Comparison of ENCODE assay signal across 18 cellular contexts in the genomic region with DNA sequence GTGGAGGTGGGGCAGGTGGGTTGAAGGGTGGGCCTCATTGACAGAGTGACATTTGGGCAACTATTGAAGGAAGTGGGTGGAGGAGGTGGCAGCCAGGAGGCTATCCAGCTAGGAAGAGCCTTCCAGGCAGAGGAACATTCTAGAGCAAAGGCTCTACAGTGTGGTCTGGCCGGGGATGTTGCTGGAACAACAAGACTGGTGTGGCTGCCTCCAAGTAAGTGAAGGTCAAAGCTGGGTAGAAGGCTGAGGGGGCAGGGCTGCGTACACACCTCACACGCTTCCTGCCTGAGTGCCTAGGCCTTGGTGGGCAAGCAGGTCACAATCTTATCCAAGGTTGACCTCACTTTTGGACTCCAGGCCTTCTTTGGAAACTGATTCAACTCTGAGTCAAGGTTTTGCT. TPM values are rescaled to one million over a fixed set of nuclear protein-coding genes. Genes with fewer than 3 reads are reported as not detected.
DNase-seq lines count a peak whose midpoint lies in the region; ATAC-seq and TF ChIP-seq lines count a peak whose summit lies in the region.
"Had no signal": no experiment of that assay in that cellular context is flagged by ENCODE, and none has a peak within 500 bp of the region (broad histone marks: within the 10 kb centered on the region; RNA-seq: fewer than 3 reads in every experiment).

No MANE protein-coding gene starts in this region.

- H3K9me3 Mint-ChIP-seq in nephron progenitor cell, result peaks cover 11% of the 10 kb centered on the region

- peak overlapping the region; percentile 74 for H3K27ac ChIP-seq in SJSA1
- peak overlapping the region in 1 of 2 donors; percentile 34 for H3K27ac ChIP-seq in coronary artery
- no peak overlapping the region for H3K27ac ChIP-seq in sigmoid colon
- H3K27ac ChIP-seq in foreskin keratinocyte, result no peak overlapping the region
- H3K27ac ChIP-seq: PC-9, RWPE1 had no signal

- H3K4me1 ChIP-seq in SJSA1 (replicated peaks) (peaks cover 27% of the 10 kb centered on the region), sigmoid colon (peaks cover 0 to 2% (median 0%) of the 10 kb centered on the region in 4 donors), foreskin keratinocyte (no peaks in the 10 kb centered on the region)

- intact Hi-C loops in sigmoid colon (cut with DNase I), result no loop called here

- peaks cover 4% of the 10 kb centered on the region for H3K9me3 ChIP-seq in SJSA1 (replicated peaks)
- no peaks in the 10 kb centered on the region for H3K9me3 ChIP-seq in sigmoid colon

- no peak for TF ChIP-seq EP300 in sigmoid colon (IDR thresholded peaks at IDR 0.05)

- no peaks in the 10 kb centered on the region for H3K27me3 ChIP-seq in SJSA1 (replicated peaks)
- H3K27me3 ChIP-seq in sigmoid colon, result no peaks in the 10 kb centered on the region
- no peaks in the 10 kb centered on the region for H3K27me3 ChIP-seq in foreskin keratinocyte

- 95 to 96% methylated on average over 3 of the region's 3 CpGs for WGBS in sigmoid colon, 2 donors

- H3K4me3 Mint-ChIP-seq in nephron progenitor cell, result no peak overlapping the region
- H3K4me3 Mint-ChIP-seq: CD14-positive monocyte, HFFc6 had no signal

- H3K4me1 Mint-ChIP-seq in nephron progenitor cell, result peaks cover 32% of the 10 kb centered on the region

- no peak for DNase-seq in SJSA1 (ENCODE audit: low read depth in 1 of 2, low spot score in 2 of 2)
- peak; percentile 54 for DNase-seq in coronary artery (ENCODE audit: low spot score)
- DNase-seq in nephron progenitor cell, result no peak
- DNase-seq in sigmoid colon, result peak; percentile 54
- no peak for DNase-seq in foreskin keratinocyte
- DNase-seq: ACHN, DMS79 treated with DMSO at 0.1 percent for 48 hours, HFFc6, KG1, NCI-H187 treated with DMSO at 0.1 percent for 48 hours, NCI-H226, NCI-H524 treated with DMSO at 0.1 percent for 48 hours, PC-9, SIG-M5 had no signal

- H3K36me3 Mint-ChIP-seq in nephron progenitor cell (ENCODE audit: low read depth), result peaks cover 13% of the 10 kb centered on the region

- no peak for TF ChIP-seq POLR2A in sigmoid colon (IDR thresholded peaks at IDR 0.05)

- no peaks in the 10 kb centered on the region for H3K27me3 Mint-ChIP-seq in nephron progenitor cell (ENCODE audit: low read depth, poor library complexity)

- H3K27ac Mint-ChIP-seq in nephron progenitor cell, result peak overlapping the region; percentile 17
- H3K27ac Mint-ChIP-seq: CD14-positive monocyte, HFFc6 had no signal

- H3K4me3 ChIP-seq in SJSA1 (no peak overlapping the region), coronary artery (no peak overlapping the region), sigmoid colon (no peak overlapping the region)
- H3K4me3 ChIP-seq: PC-9 had no signal

- H3K36me3 ChIP-seq in SJSA1, result no peaks in the 10 kb centered on the region
- no peaks in the 10 kb centered on the region for H3K36me3 ChIP-seq in sigmoid colon

- ATAC-seq in esophagus mucosa (no peak), HG03025 (IDR thresholded peaks at IDR 0.05; ENCODE audit: low FRiP score, unreplicated experiment) (no peak), foreskin keratinocyte (no peak)

- TF ChIP-seq CTCF in coronary artery (IDR thresholded peaks at IDR 0.05) (no peak), nephron progenitor cell (IDR thresholded peaks at IDR 0.05) (no peak), sigmoid colon (IDR thresholded peaks at IDR 0.05) (no peak), foreskin keratinocyte (conservative IDR thresholded peaks at IDR 0.05) (no peak)

RNA-seq across cellular contexts. Expression of a gene that starts 6.6 kb away (rescaled TPM):
- total RNA-seq in SJSA1 (2014; rRNA removed; shearing (Covaris generic)), result not detected in 2 replicates
- 1 to 10 TPM in 1 of 4 donors, not detected in 3; 2.2 TPM for total RNA-seq in sigmoid colon
- 1 to 10 TPM in 2 of 3 donors, under 1 TPM in 1; 0.34 to 7.8 (median 1.2) TPM for polyA plus RNA-seq in sigmoid colon
- not detected for total RNA-seq in esophagus mucosa
- not detected in 2 replicates for total RNA-seq in foreskin keratinocyte
- polyA plus RNA-seq in foreskin keratinocyte, result not detected in 2 replicates
- total RNA-seq: HFFc6, PC-9 had no signal
- polyA plus RNA-seq: CD14-positive monocyte had no signal

RNA-seq across cellular contexts. Expression of a gene that starts 42.3 kb away (rescaled TPM):
- total RNA-seq in SJSA1 (2014; rRNA removed; shearing (Covaris generic)), result 0.87 TPM in 1 of 2 replicates, not detected in the other
- not detected for total RNA-seq in sigmoid colon
- polyA plus RNA-seq in sigmoid colon, result 1 to 10 TPM in 1 of 3 donors, not detected in 2; 1.1 TPM
- not detected for total RNA-seq in esophagus mucosa
- total RNA-seq in foreskin keratinocyte, result 0.17 and 0.25 TPM in 2 replicates
- 0.29 and 0.51 TPM in 2 replicates for polyA plus RNA-seq in foreskin keratinocyte
- total RNA-seq: HFFc6, PC-9 had no signal
- polyA plus RNA-seq: CD14-positive monocyte had no signal

RNA-seq across cellular contexts. Expression of a gene that starts 53.9 kb away (rescaled TPM):
- total RNA-seq in SJSA1 (2014; rRNA removed; shearing (Covaris generic)), result 20.4 and 21.6 TPM in 2 replicates
- total RNA-seq in sigmoid colon (10 to 100 TPM in 1 of 4 donors, 1 to 10 TPM in 3; 7.1 to 11.9 (median 7.5) TPM), esophagus mucosa (4.8 TPM), foreskin keratinocyte (19.0 and 20.5 TPM in 2 replicates)
- polyA plus RNA-seq in sigmoid colon (1 to 10 TPM; 1.2 to 7.7 (median 2.8) TPM), foreskin keratinocyte (11.8 and 12.6 TPM in 2 replicates)

Comparison
In these comparisons a context has a peak if more than half of its experiments do, and no peak if none do; other contexts are left out.
1. DNase-seq: peak in coronary artery (single experiment) and sigmoid colon (single experiment); none in SJSA1 (0 of 2), nephron progenitor cell (single experiment) and foreskin keratinocyte (0 of 2).